In the genomic region with DNA sequence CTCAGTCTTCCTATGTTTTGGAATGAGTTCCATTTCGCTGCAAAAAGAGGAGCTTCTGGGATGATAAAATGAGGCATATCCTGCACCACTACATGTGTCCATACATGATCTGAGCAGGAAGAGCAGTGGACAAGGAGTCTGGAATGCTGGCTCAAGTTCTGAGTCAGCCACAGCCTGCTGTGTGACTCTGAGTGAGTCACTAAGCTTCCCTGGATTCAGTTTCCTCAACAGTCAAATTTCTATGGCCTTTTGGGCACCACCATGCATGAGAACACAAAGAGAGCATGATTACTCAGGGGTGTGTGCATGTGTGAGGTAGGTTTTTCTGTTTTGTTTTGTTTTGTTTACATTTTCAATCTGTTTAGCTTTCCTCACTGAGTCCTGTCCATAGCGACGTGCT, we compare ENCODE assay signal across 22 cellular contexts.
DNase-seq lines count a peak whose midpoint lies in the region; ATAC-seq, FAIRE-seq and TF ChIP-seq lines count a peak whose summit lies in the region.
"Had no signal": no experiment of that assay in that cellular context is flagged by ENCODE, and none has a peak within 500 bp of the region (broad histone marks: within the 10 kb centered on the region; RNA-seq: fewer than 3 reads in every experiment).

No MANE protein-coding gene starts in this region.

- TF ChIP-seq POLR2A in A549 (IDR thresholded peaks at IDR 0.05; ENCODE audit: low read length) (no peak), gastrocnemius medialis (IDR thresholded peaks at IDR 0.05) (no peak)

- no peaks in the 10 kb centered on the region for H3K27me3 ChIP-seq in gastrocnemius medialis
- H3K27me3 ChIP-seq: body of pancreas, esophagus muscularis mucosa, neutrophil, transverse colon had no signal

- H3K36me3 ChIP-seq in gastrocnemius medialis: no peaks in the 10 kb centered on the region
- H3K36me3 ChIP-seq: esophagus muscularis mucosa, neutrophil, transverse colon had no signal

- ATAC-seq in A549: peak; percentile 90 to 92
- no peak for ATAC-seq in left cardiac atrium
- no peak for ATAC-seq in GM21737 (IDR thresholded peaks at IDR 0.05; ENCODE audit: unreplicated experiment)
- no peak for ATAC-seq in GM21381 (IDR thresholded peaks at IDR 0.05; ENCODE audit: unreplicated experiment)
- no peak for ATAC-seq in gastrocnemius medialis
- ATAC-seq: body of pancreas, K562, psoas muscle, T-helper 17 cell had no signal

- H3K4me1 ChIP-seq in A549 (peaks cover 14% of the 10 kb centered on the region; the same call in 2 of the 3 replicates), gastrocnemius medialis (no peaks in the 10 kb centered on the region)
- H3K4me1 ChIP-seq: body of pancreas, esophagus muscularis mucosa, psoas muscle, transverse colon had no signal

- no peak for TF ChIP-seq EP300 in A549 (IDR thresholded peaks at IDR 0.05)

- TF ChIP-seq CTCF in A549 (IDR thresholded peaks at IDR 0.05) (no peak), gastrocnemius medialis (IDR thresholded peaks at IDR 0.05 in 4 of 5, conservative IDR thresholded peaks at IDR 0.05 in 1 of 5) (no peak)

- DNase-seq in A549 (ENCODE audit: low read depth in 1 of 2, low spot score in 1 of 2) (peak; percentile 15 to 58), HS-5 (ENCODE audit: low read depth) (peak; percentile 37), SW 1271 (lab: John Stamatoyannopoulos, UW) (peak; percentile 17 to 39), kidney tubule cell (ENCODE audit: low spot score) (peak; percentile 73), left cardiac atrium (no peak), gastrocnemius medialis (no peak)
- DNase-seq: activated CD4-positive, alpha-beta T cell treated with anti-CD3 and anti-CD28 coated beads for 48 hours; activated T-cell treated with anti-CD3 and anti-CD28 coated beads, Interleukin-2, amount 50 U/mL, for 24 hours; body of pancreas; kidney glomerular epithelial cell; NCI-H1436 treated with DMSO at 0.1 percent for 48 hours; psoas muscle; T-helper 17 cell; transverse colon had no signal

- H3K9me3 ChIP-seq in A549: no peaks in the 10 kb centered on the region
- H3K9me3 ChIP-seq in gastrocnemius medialis: no peaks in the 10 kb centered on the region
- H3K9me3 ChIP-seq: body of pancreas, neutrophil, psoas muscle, transverse colon had no signal

- no peak for TF ChIP-seq RAD21 in A549 (conservative IDR thresholded peaks at IDR 0.05 in 1 of 2, IDR thresholded peaks at IDR 0.05 in 1 of 2)

- H3K27ac ChIP-seq in A549: peak overlapping the region; percentile 3 to 36; a peak in 2 of 6 replicates
- H3K27ac ChIP-seq in gastrocnemius medialis: no peak overlapping the region
- H3K27ac ChIP-seq: body of pancreas, C4-2B, esophagus muscularis mucosa, neutrophil, psoas muscle, SK-N-MC, transverse colon, VCaP had no signal

- H3K4me2 ChIP-seq in A549: peak overlapping the region; percentile 30; the same call in 1 of the 3 replicates

- FAIRE-seq in A549 (lab: Jason Lieb, UNC): peak; percentile 49
- FAIRE-seq: K562 had no signal

- in situ Hi-C loops in gastrocnemius medialis (cut with MboI; ENCODE audit: low sequenced_read_pairs in 4 of 4): no loop called here

- no peak overlapping the region for H3K4me3 ChIP-seq in A549
- no peak overlapping the region for H3K4me3 ChIP-seq in gastrocnemius medialis
- H3K4me3 ChIP-seq: body of pancreas, esophagus muscularis mucosa, K562, psoas muscle, SK-N-MC, transverse colon had no signal

- CTCF ChIA-PET in A549 (lab: Yijun Ruan, JAX): no interaction called here

- POLR2A ChIA-PET in A549 (lab: Yijun Ruan, JAX): no interaction called here

- intact Hi-C loops in left cardiac atrium (cut with DNase I) (no loop called here), gastrocnemius medialis (cut with DNase I; ENCODE audit: low total_unique reads) (no loop called here)

- 60% methylated on average over 3 of the region's 3 CpGs for WGBS in A549 (ENCODE audit: missing lambda C conversion rate)

TF ChIP-seq in A549, 52 proteins besides CTCF, POLR2A, EP300 and RAD21:
- no peak for TF ChIP-seq ZNF302 (CRISPR knock-in tag; IDR thresholded peaks at IDR 0.05)
- TF ChIP-seq MAFK (IDR thresholded peaks at IDR 0.05; ENCODE audit: partially characterized antibody): no peak
- TF ChIP-seq, protein P1, sequence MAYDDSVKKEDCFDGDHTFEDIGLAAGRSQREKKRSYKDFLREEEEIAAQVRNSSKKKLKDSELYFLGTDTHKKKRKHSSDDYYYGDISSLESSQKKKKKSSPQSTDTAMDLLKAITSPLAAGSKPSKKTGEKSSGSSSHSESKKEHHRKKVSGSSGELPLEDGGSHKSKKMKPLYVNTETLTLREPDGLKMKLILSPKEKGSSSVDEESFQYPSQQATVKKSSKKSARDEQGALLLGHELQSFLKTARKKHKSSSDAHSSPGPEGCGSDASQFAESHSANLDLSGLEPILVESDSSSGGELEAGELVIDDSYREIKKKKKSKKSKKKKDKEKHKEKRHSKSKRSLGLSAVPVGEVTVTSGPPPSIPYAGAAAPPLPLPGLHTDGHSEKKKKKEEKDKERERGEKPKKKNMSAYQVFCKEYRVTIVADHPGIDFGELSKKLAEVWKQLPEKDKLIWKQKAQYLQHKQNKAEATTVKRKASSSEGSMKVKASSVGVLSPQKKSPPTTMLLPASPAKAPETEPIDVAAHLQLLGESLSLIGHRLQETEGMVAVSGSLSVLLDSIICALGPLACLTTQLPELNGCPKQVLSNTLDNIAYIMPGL (CRISPR knock-in tag; IDR thresholded peaks at IDR 0.05; ENCODE audit: borderline replicate concordance): no peak
- TF ChIP-seq RCOR1 (IDR thresholded peaks at IDR 0.05; ENCODE audit: low read depth, low read length): no peak
- no peak for TF ChIP-seq GATA3 (IDR thresholded peaks at IDR 0.05; ENCODE audit: borderline replicate concordance)
- no peak for TF ChIP-seq ATOH8 (CRISPR knock-in tag; IDR thresholded peaks at IDR 0.05; ENCODE audit: low read depth)
- TF ChIP-seq FOSL2 (IDR thresholded peaks at IDR 0.05): no peak; the same call in 1 of the 2 replicates
- peak; percentile 57; the same call in 1 of the 2 replicates for TF ChIP-seq FOSL2 (CRISPR knock-in tag; IDR thresholded peaks at IDR 0.05)
- no peak for TF ChIP-seq MAZ (IDR thresholded peaks at IDR 0.05; ENCODE audit: borderline replicate concordance, low read depth, low read length)
- TF ChIP-seq POLR2AphosphoS2 (conservative IDR thresholded peaks at IDR 0.05; ENCODE audit: low read length): no peak
- no peak for TF ChIP-seq CHD4 (IDR thresholded peaks at IDR 0.05; ENCODE audit: borderline replicate concordance)
- TF ChIP-seq TP53 (CRISPR knock-in tag; IDR thresholded peaks at IDR 0.05): no peak
- no peak for TF ChIP-seq EHF (CRISPR knock-in tag; IDR thresholded peaks at IDR 0.05)
- TF ChIP-seq JUNB (IDR thresholded peaks at IDR 0.05): 0 out of 2 replicates have a peak, but pooled peaks have one; percentile 25
TF ChIP-seq in A549: peak in this region for 2.

Comparison
In these comparisons a context has a peak if more than half of its experiments do, and no peak if none do; other contexts are left out.
1. ATAC-seq: peak in A549 (2 of 2); none in left cardiac atrium (0 of 2), GM21737 (single experiment), GM21381 (single experiment) and gastrocnemius medialis (0 of 2).
2. DNase-seq: peak in A549 (2 of 2), HS-5 (single experiment), SW 1271 (2 of 2) and kidney tubule cell (single experiment); none in left cardiac atrium (single experiment) and gastrocnemius medialis (0 of 2).
3. H3K27ac ChIP-seq: peak in A549 (2 of 2); none in gastrocnemius medialis (0 of 4).